Comparison of ENCODE assay signal across 1 cellular context in the genomic region with DNA sequence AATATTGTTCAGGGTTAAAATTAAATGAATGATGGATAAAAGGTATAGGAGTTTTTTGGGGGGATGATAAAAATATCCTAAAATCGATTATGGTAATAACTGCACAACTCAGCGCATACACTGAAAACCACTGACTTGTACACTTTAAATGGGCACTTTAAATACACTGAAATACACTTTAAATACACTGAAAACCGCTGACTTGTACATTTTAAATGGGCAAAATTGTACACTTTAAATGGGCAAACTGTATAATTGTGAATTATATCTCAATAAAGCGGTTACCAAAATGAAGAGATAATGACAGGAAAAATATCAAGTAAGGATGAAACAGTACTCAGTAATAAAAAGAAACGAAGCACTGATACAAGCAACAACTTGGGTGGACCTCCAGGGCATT.
TF ChIP-seq lines count a peak whose summit lies in the region.

No MANE protein-coding gene starts in this region.

TF ChIP-seq in IMR-90, 13 proteins besides CTCF, POLR2A, EP300 and RAD21:
- TF ChIP-seq, protein P1, sequence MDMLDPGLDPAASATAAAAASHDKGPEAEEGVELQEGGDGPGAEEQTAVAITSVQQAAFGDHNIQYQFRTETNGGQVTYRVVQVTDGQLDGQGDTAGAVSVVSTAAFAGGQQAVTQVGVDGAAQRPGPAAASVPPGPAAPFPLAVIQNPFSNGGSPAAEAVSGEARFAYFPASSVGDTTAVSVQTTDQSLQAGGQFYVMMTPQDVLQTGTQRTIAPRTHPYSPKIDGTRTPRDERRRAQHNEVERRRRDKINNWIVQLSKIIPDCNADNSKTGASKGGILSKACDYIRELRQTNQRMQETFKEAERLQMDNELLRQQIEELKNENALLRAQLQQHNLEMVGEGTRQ (IDR thresholded peaks at IDR 0.05; ENCODE audit: low read depth, low read length) = no peak
- TF ChIP-seq, protein P2, sequence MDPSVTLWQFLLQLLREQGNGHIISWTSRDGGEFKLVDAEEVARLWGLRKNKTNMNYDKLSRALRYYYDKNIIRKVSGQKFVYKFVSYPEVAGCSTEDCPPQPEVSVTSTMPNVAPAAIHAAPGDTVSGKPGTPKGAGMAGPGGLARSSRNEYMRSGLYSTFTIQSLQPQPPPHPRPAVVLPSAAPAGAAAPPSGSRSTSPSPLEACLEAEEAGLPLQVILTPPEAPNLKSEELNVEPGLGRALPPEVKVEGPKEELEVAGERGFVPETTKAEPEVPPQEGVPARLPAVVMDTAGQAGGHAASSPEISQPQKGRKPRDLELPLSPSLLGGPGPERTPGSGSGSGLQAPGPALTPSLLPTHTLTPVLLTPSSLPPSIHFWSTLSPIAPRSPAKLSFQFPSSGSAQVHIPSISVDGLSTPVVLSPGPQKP (IDR thresholded peaks at IDR 0.05; ENCODE audit: borderline replicate concordance, low read depth, low read length) = no peak
- TF ChIP-seq CHD1 (IDR thresholded peaks at IDR 0.05; ENCODE audit: low read depth, low read length) (no peak), FOS (IDR thresholded peaks at IDR 0.05; ENCODE audit: low read depth, low read length) (no peak), SMC3 (IDR thresholded peaks at IDR 0.05; ENCODE audit: low read depth, low read length) (no peak), BHLHE40 (IDR thresholded peaks at IDR 0.05; ENCODE audit: low read depth, low read length) (no peak), MAZ (IDR thresholded peaks at IDR 0.05; ENCODE audit: borderline replicate concordance, low read depth, low read length) (no peak)
